8 cellular contexts compared by ENCODE assay signal in the genomic region with DNA sequence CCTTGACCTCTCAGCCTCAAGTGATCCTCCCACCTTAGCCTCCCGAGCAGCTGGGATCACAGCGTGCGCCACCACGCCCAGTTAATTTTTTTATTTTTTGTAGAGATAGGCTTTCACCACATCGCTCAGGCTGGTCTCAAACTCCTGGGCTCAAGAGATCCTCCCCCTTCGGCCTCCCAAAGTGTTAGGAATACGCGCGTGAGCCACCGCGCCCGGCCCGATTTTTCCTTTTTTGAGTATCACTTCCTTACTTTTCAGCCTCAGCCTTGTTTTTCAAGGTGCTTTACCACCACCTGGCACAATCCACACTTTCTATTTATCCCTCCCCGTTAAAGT. TPM values are rescaled to one million over a fixed set of nuclear protein-coding genes. Genes with fewer than 3 reads are reported as not detected.
DNase-seq lines count a peak whose midpoint lies in the region; ATAC-seq and TF ChIP-seq lines count a peak whose summit lies in the region.

No MANE protein-coding gene starts in this region.

- BruUV-seq in PC-3 (replicated peaks; lab: Mats Ljungman, UMichigan) = no TSS peak

- peak overlapping the region; percentile 40 for H3K9ac ChIP-seq in PC-3 (ENCODE audit: low read length)
- H3K9ac ChIP-seq in parathyroid adenoma = no peak overlapping the region

- H3F3A ChIP-seq in DOHH2 (ENCODE audit: control insufficient read depth, insufficient read depth) (no peaks in the 10 kb centered on the region), PC-3 (ENCODE audit: low read length, unreplicated experiment) (no peaks in the 10 kb centered on the region)

- H3K9me3 ChIP-seq in DOHH2 (ENCODE audit: control insufficient read depth, insufficient read depth, low read length) (no peaks in the 10 kb centered on the region), PC-3 (ENCODE audit: low read length) (no peaks in the 10 kb centered on the region), esophagus (ENCODE audit: control insufficient read depth in 2 of 2, insufficient read depth in 1 of 2, low read depth in 1 of 2, low read length in 1 of 2) (no peaks in the 10 kb centered on the region), parathyroid adenoma (ENCODE audit: control insufficient read depth, low read length) (no peaks in the 10 kb centered on the region)

- peaks cover 11% of the 10 kb centered on the region for H3K4me1 ChIP-seq in DOHH2 (ENCODE audit: control insufficient read depth, low read length)
- peaks cover 9% of the 10 kb centered on the region; the same call in 1 of the 2 replicates for H3K4me1 ChIP-seq in PC-3 (ENCODE audit: insufficient read depth, low read length)
- peaks cover 0 to 2% of the 10 kb centered on the region in 2 donors for H3K4me1 ChIP-seq in esophagus (ENCODE audit: control insufficient read depth in 2 of 2, insufficient read depth in 2 of 2, low read length in 1 of 2)
- H3K4me1 ChIP-seq in parathyroid adenoma = no peaks in the 10 kb centered on the region

- 44 to 60% methylated on average over 14 of the region's 14 CpGs for WGBS in esophagus, 2 donors

- peak overlapping the region; percentile 75 for H3K4me3 ChIP-seq in DOHH2 (ENCODE audit: low read length)
- H3K4me3 ChIP-seq in PC-3 (ENCODE audit: low read length) = peak overlapping the region; percentile 73
- peak overlapping the region; percentile 62 to 79 for H3K4me3 ChIP-seq in esophagus (ENCODE audit: low read depth in 1 of 2, low read length in 2 of 2)
- peak overlapping the region; percentile 47 for H3K4me3 ChIP-seq in parathyroid adenoma (ENCODE audit: low read depth, low read length)

- TF ChIP-seq CTCF in DOHH2 (IDR thresholded peaks at IDR 0.05; ENCODE audit: low read depth, low read length, poor library complexity, severe bottlenecking) (no peak), PC-3 (conservative IDR thresholded peaks at IDR 0.05; ENCODE audit: low read depth, low read length) (no peak), parathyroid adenoma (IDR thresholded peaks at IDR 0.05) (no peak)

- no peaks in the 10 kb centered on the region for H3K9me2 ChIP-seq in DOHH2 (replicated peaks; ENCODE audit: control insufficient read depth, low read length)
- no peaks in the 10 kb centered on the region for H3K9me2 ChIP-seq in PC-3 (replicated peaks; ENCODE audit: low read length)

- peaks cover 56% of the 10 kb centered on the region for H3K27me3 ChIP-seq in DOHH2 (ENCODE audit: control insufficient read depth, low read length)
- no peaks in the 10 kb centered on the region for H3K27me3 ChIP-seq in PC-3 (ENCODE audit: low read length)
- H3K27me3 ChIP-seq in esophagus (ENCODE audit: control insufficient read depth in 1 of 2, insufficient read depth in 2 of 2, low read length in 2 of 2) = no peaks in the 10 kb centered on the region
- H3K27me3 ChIP-seq in parathyroid adenoma (ENCODE audit: control insufficient read depth, insufficient read depth, low read length) = no peaks in the 10 kb centered on the region

- ATAC-seq in PC-3 (no peak), GM21786 (IDR thresholded peaks at IDR 0.05; ENCODE audit: unreplicated experiment) (no peak), HG02852 (IDR thresholded peaks at IDR 0.05; ENCODE audit: unreplicated experiment) (no peak), GM21576 (IDR thresholded peaks at IDR 0.05; ENCODE audit: unreplicated experiment) (no peak)

- peak overlapping the region; percentile 72 for H3K4me2 ChIP-seq in DOHH2 (ENCODE audit: low read length)
- H3K4me2 ChIP-seq in PC-3 (ENCODE audit: low read length) = peak overlapping the region; percentile 92
- H3K4me2 ChIP-seq in parathyroid adenoma (ENCODE audit: low read length) = peak overlapping the region; percentile 88

- H3K79me2 ChIP-seq in DOHH2 (ENCODE audit: control insufficient read depth, low read length) = no peaks in the 10 kb centered on the region
- no peaks in the 10 kb centered on the region for H3K79me2 ChIP-seq in PC-3 (ENCODE audit: low read length)
- no peaks in the 10 kb centered on the region for H3K79me2 ChIP-seq in parathyroid adenoma

- intact Hi-C loops in PC-3 (cut with micrococcal nuclease) = no loop called here

- H2AFZ ChIP-seq in PC-3 (ENCODE audit: low read length) = peak overlapping the region; percentile 96
- H2AFZ ChIP-seq in parathyroid adenoma = peak overlapping the region; percentile 77

- no peaks in the 10 kb centered on the region for H4K20me1 ChIP-seq in DOHH2 (ENCODE audit: control insufficient read depth, insufficient read depth, low read depth, low read length)
- no peaks in the 10 kb centered on the region for H4K20me1 ChIP-seq in PC-3 (ENCODE audit: low read length)

- no peaks in the 10 kb centered on the region for H3K36me3 ChIP-seq in DOHH2 (ENCODE audit: control insufficient read depth, low read length)
- H3K36me3 ChIP-seq in PC-3 (ENCODE audit: low read depth, low read length) = no peaks in the 10 kb centered on the region
- H3K36me3 ChIP-seq in esophagus (ENCODE audit: control insufficient read depth in 2 of 2, insufficient read depth in 2 of 2, low read length in 1 of 2) = no peaks in the 10 kb centered on the region
- H3K36me3 ChIP-seq in parathyroid adenoma (ENCODE audit: control insufficient read depth, insufficient read depth, low read length) = no peaks in the 10 kb centered on the region

- CTCF ChIA-PET in PC-3 (lab: Charles Lee) = no interaction called here

- DNase-seq in PC-3 = no peak
- DNase-seq in kidney glomerular epithelial cell (lab: John Stamatoyannopoulos, UW) = no peak

- no peak overlapping the region for H3K27ac ChIP-seq in DOHH2 (ENCODE audit: low read depth, low read length)
- no peak overlapping the region for H3K27ac ChIP-seq in PC-3 (ENCODE audit: low read length)
- H3K27ac ChIP-seq in esophagus (ENCODE audit: low read depth in 2 of 2, low read length in 1 of 2) = peak overlapping the region in 1 of 2 donors; percentile 80
- H3K27ac ChIP-seq in parathyroid adenoma = no peak overlapping the region

- POLR2A ChIA-PET in PC-3 (lab: Charles Lee; ENCODE audit: unreplicated experiment) = no interaction called here

RNA-seq across cellular contexts. Expression of gene STX11, which starts 0.8 kb away (rescaled TPM):
- total RNA-seq in PC-3 (2014; rRNA removed) = 1.2 and 1.5 TPM in 2 replicates
- polyA plus RNA-seq in esophagus = 1 to 10 TPM; 3.9 to 7.1 TPM

RNA-seq across cellular contexts. Expression of gene SF3B5, which starts 54.2 kb away (rescaled TPM):
- total RNA-seq in PC-3 (2014; rRNA removed) = 124 and 139 TPM in 2 replicates
- 100 to 1,000 TPM in 1 of 2 donors, 10 to 100 TPM in 1; 65.5 to 206 TPM for polyA plus RNA-seq in esophagus
